8 cellular contexts compared by ENCODE assay signal in genomic region chr10:121734517-121735137, GRCh38.
DNase-seq lines count a peak whose midpoint lies in the region; TF ChIP-seq lines count a peak whose summit lies in the region.

No MANE protein-coding gene starts in this region.

- no peaks in the 10 kb centered on the region for H3K4me1 ChIP-seq in osteoblast (ENCODE audit: insufficient read depth, low read length)

- H3K36me3 ChIP-seq in osteoblast (ENCODE audit: insufficient read depth, low read length) = no peaks in the 10 kb centered on the region

- no peaks in the 10 kb centered on the region for H3K79me2 ChIP-seq in osteoblast (ENCODE audit: insufficient read depth, low read length)

- H3K9me3 ChIP-seq in osteoblast (ENCODE audit: low read depth, low read length) = no peaks in the 10 kb centered on the region

- H3K27ac ChIP-seq in osteoblast (ENCODE audit: low read depth, low read length) = no peak overlapping the region

- H3K4me2 ChIP-seq in osteoblast (ENCODE audit: insufficient read depth, low read length) = no peak overlapping the region

- DNase-seq in stimulated activated CD4-positive, alpha-beta T cell treated with anti-CD3 and anti-CD28 coated beads, Interleukin-2, amount 100 ng/mL, for 24 hours = peak; percentile 10 to 22
- DNase-seq in stimulated activated CD4-positive, alpha-beta T cell treated with anti-CD3 and anti-CD28 coated beads, Interleukin-2, amount 100 ng/mL, for 48 hours = no peak
- peak; percentile 43 for DNase-seq in NCI-H69 (lab: John Stamatoyannopoulos, UW)
- DNase-seq in epithelial cell of esophagus (ENCODE audit: low read depth) = peak; percentile 16
- peak; percentile 87 for DNase-seq in osteoblast (ENCODE audit: insufficient read length, low spot score, missing footprints)
- DNase-seq in activated effector memory CD4-positive, alpha-beta T cell treated with anti-CD3 and anti-CD28 coated beads, Interleukin-2, amount 50 U/mL, for 16 hours = no peak
- no peak for DNase-seq in effector CD8-positive, alpha-beta T cell (lab: John Stamatoyannopoulos, UW)
- DNase-seq in activated gamma-delta T cell treated with Interleukin-2 at 50 U/mL for 16 hours = no peak

- no peak overlapping the region for H3K4me3 ChIP-seq in epithelial cell of esophagus (ENCODE audit: low read length)
- H3K4me3 ChIP-seq in osteoblast (ENCODE audit: insufficient read depth, low read length) = no peak overlapping the region

- H3K27me3 ChIP-seq in osteoblast (ENCODE audit: insufficient read depth, low read length) = no peaks in the 10 kb centered on the region

- peak; percentile 73 for TF ChIP-seq CTCF in epithelial cell of esophagus (IDR thresholded peaks at IDR 0.05; ENCODE audit: insufficient read depth, low read depth, low read length, missing control alignments)
- peak; percentile 80 for TF ChIP-seq CTCF in osteoblast (IDR thresholded peaks at IDR 0.05; ENCODE audit: extremely low read depth, low read depth, low read length)

- H2AFZ ChIP-seq in osteoblast (ENCODE audit: low read length) = no peak overlapping the region

- H4K20me1 ChIP-seq in osteoblast (ENCODE audit: insufficient read depth, low read length) = no peaks in the 10 kb centered on the region

Comparison
In these comparisons a context has a peak if more than half of its experiments do, and no peak if none do; other contexts are left out.
1. DNase-seq: peak in stimulated activated CD4-positive, alpha-beta T cell treated with anti-CD3 and anti-CD28 coated beads, Interleukin-2, amount 100 ng/mL, for 24 hours (2 of 2), NCI-H69 (single experiment), epithelial cell of esophagus (single experiment) and osteoblast (single experiment); none in stimulated activated CD4-positive, alpha-beta T cell treated with anti-CD3 and anti-CD28 coated beads, Interleukin-2, amount 100 ng/mL, for 48 hours (0 of 2), activated effector memory CD4-positive, alpha-beta T cell treated with anti-CD3 and anti-CD28 coated beads, Interleukin-2, amount 50 U/mL, for 16 hours (single experiment), effector CD8-positive, alpha-beta T cell (single experiment) and activated gamma-delta T cell treated with Interleukin-2 at 50 U/mL for 16 hours (single experiment).